10 cellular contexts compared by ENCODE assay signal in genomic region chr12:71038960-71039359, GRCh38.
"Had no signal": no experiment of that assay in that cellular context is flagged by ENCODE, and none has a peak within 500 bp of the region (broad histone marks: within the 10 kb centered on the region; RNA-seq: fewer than 3 reads in every experiment).

No MANE protein-coding gene starts in this region.

- ATAC-seq: HCT116 had no signal

- H3K4me3 ChIP-seq: GM23248, HAP-1 had no signal

- FAIRE-seq: HTR-8/SVneo had no signal

- H3K9me3 ChIP-seq: HAP-1 had no signal

- H3K4me1 ChIP-seq: HAP-1 had no signal

- H3K4me2 ChIP-seq: KMS-11 had no signal

- H2AFZ ChIP-seq: GM23248 had no signal

- H3K9ac ChIP-seq: GM23248, KMS-11 had no signal

- H3K36me3 ChIP-seq: HAP-1 had no signal

- H3K27ac ChIP-seq: GM23248, KMS-11 had no signal

- DNase-seq: GM23248, GOT3, H7, HFFc6, Karpas-422, KBM-7 had no signal
